ENCODE assay signal across 31 cellular contexts in genomic region chr20:21357851-21358250, GRCh38. TPM values are rescaled to one million over a fixed set of nuclear protein-coding genes. Genes with fewer than 3 reads are reported as not detected.
DNase-seq lines count a peak whose midpoint lies in the region; ATAC-seq, FAIRE-seq and TF ChIP-seq lines count a peak whose summit lies in the region.
"Had no signal": no experiment of that assay in that cellular context is flagged by ENCODE, and none has a peak within 500 bp of the region (broad histone marks: within the 10 kb centered on the region; RNA-seq: fewer than 3 reads in every experiment).

No MANE protein-coding gene starts in this region.

- CTCF ChIA-PET in A549 (lab: Yijun Ruan, JAX) (interaction anchor here (1.3 kb wide), 1 partner anchor 122 kb away, joined by 5 read pairs; no protein-coding TSS in a partner anchor), WTC11 (lab: Charles Lee) (no interaction called here)

- no peaks in the 10 kb centered on the region for H3K9me3 Mint-ChIP-seq in WTC11
- H3K9me3 Mint-ChIP-seq: activated B cell treated with CpG ODN at 0.5 μM for 24 hours; activated naive CD8-positive, alpha-beta T cell treated with anti-CD3 and anti-CD28 coated beads, Interleukin-2, amount 50 U/mL, for 24 hours; brain; naive B cell; T-helper 2 cell treated with Interferon-gamma antibody and Interleukin-4, amounts not matched to agents 5 μg/mL and 100 μg/mL, for 36 hours had no signal

- FAIRE-seq in A549 (lab: Jason Lieb, UNC), result peak; percentile 54
- FAIRE-seq: colon, H1 had no signal

- no peaks in the 10 kb centered on the region for H3K27me3 Mint-ChIP-seq in WTC11 (ENCODE audit: low read depth)
- H3K27me3 Mint-ChIP-seq: activated B cell treated with CpG ODN at 0.5 μM for 24 hours; activated naive CD8-positive, alpha-beta T cell treated with anti-CD3 and anti-CD28 coated beads, Interleukin-2, amount 50 U/mL, for 24 hours; brain; naive B cell had no signal

- no peaks in the 10 kb centered on the region for H3K9me3 ChIP-seq in A549
- no peaks in the 10 kb centered on the region for H3K9me3 ChIP-seq in ascending aorta
- H3K9me3 ChIP-seq: BLaER1, Caco-2, right atrium auricular region, stomach, transverse colon had no signal

- no peaks in the 10 kb centered on the region for H3K27me3 ChIP-seq in ascending aorta
- H3K27me3 ChIP-seq: BLaER1, right atrium auricular region, stomach, transverse colon had no signal

- TF ChIP-seq POLR2A in A549 (IDR thresholded peaks at IDR 0.05; ENCODE audit: low read length), result no peak

- no peak for TF ChIP-seq CTCF in A549 (IDR thresholded peaks at IDR 0.05)
- TF ChIP-seq CTCF in WTC11 (IDR thresholded peaks at IDR 0.05), result no peak
- TF ChIP-seq CTCF in ascending aorta (IDR thresholded peaks at IDR 0.05), result no peak

- H3K27ac ChIP-seq in A549, result no peak overlapping the region
- no peak overlapping the region for H3K27ac ChIP-seq in ascending aorta
- H3K27ac ChIP-seq: BLaER1, right atrium auricular region, stomach, transverse colon had no signal

- H3K4me3 ChIP-seq in A549 (no peak overlapping the region), ascending aorta (no peak overlapping the region)
- H3K4me3 ChIP-seq: BLaER1, right atrium auricular region, stomach, transverse colon had no signal

- H3K36me3 ChIP-seq in ascending aorta, result peaks cover 33 to 67% of the 10 kb centered on the region in 2 donors

- H3K4me1 ChIP-seq in A549, result peaks cover 10% of the 10 kb centered on the region; the same call in 2 of the 3 replicates
- H3K4me1 ChIP-seq in ascending aorta, result no peaks in the 10 kb centered on the region
- H3K4me1 ChIP-seq: BLaER1, right atrium auricular region had no signal

- H3K4me3 Mint-ChIP-seq in WTC11, result no peak overlapping the region
- H3K4me3 Mint-ChIP-seq: activated B cell treated with CpG ODN at 0.5 μM for 24 hours; activated naive CD8-positive, alpha-beta T cell treated with anti-CD3 and anti-CD28 coated beads, Interleukin-2, amount 50 U/mL, for 24 hours; naive B cell; T-helper 2 cell treated with Interferon-gamma antibody and Interleukin-4, amounts not matched to agents 5 μg/mL and 100 μg/mL, for 36 hours had no signal

- POLR2A ChIA-PET in A549 (lab: Yijun Ruan, JAX) (interaction anchor here (1.0 kb wide), 1 partner anchor 55 kb away, joined by 3 read pairs; the partner anchor contains the start of gene XRN2), WTC11 (lab: Charles Lee) (no interaction called here)

- H3K4me2 ChIP-seq in A549, result no peak overlapping the region
- H3K4me2 ChIP-seq: BLaER1 had no signal

- no peaks in the 10 kb centered on the region for H3K4me1 Mint-ChIP-seq in WTC11
- H3K4me1 Mint-ChIP-seq: activated B cell treated with CpG ODN at 0.5 μM for 24 hours had no signal

- peaks cover 60% of the 10 kb centered on the region for H3K36me3 Mint-ChIP-seq in WTC11

- no peak for TF ChIP-seq EP300 in A549 (IDR thresholded peaks at IDR 0.05)

- TF ChIP-seq RAD21 in A549 (conservative IDR thresholded peaks at IDR 0.05 in 1 of 2, IDR thresholded peaks at IDR 0.05 in 1 of 2), result no peak

- intact Hi-C loops in ascending aorta (cut with DNase I), result no loop called here

- peak in 1 of 2 experiments; percentile 54; a peak in 2 of 6 replicates for ATAC-seq in A549
- ATAC-seq in WTC11, result no peak
- ATAC-seq in GM21390 (IDR thresholded peaks at IDR 0.05; ENCODE audit: unreplicated experiment), result no peak
- ATAC-seq: activated naive CD8-positive, alpha-beta T cell treated with anti-CD3 and anti-CD28 coated beads, Interleukin-2, amount 50 U/mL, for 24 hours; SK-N-SH treated with all-trans-retinoic acid at 6 μM for 48 hours had no signal

- WGBS in A549 (ENCODE audit: missing lambda C conversion rate), result 91% methylated on average over 1 of the region's 1 CpG

- DNase-seq in A549 (ENCODE audit: low read depth in 1 of 2, low spot score in 1 of 2), result peak in 1 of 2 experiments; percentile 14
- peak; percentile 21 for DNase-seq in HuH-7.5 (ENCODE audit: low spot score)
- DNase-seq in WTC11 (ENCODE audit: low spot score), result no peak
- peak; percentile 41 for DNase-seq in left kidney (ENCODE audit: low read depth, low spot score)
- DNase-seq in ascending aorta (ENCODE audit: low spot score in 2 of 2), result no peak
- no peak for DNase-seq in activated CD8-positive, alpha-beta memory T cell treated with anti-CD3 and anti-CD28 coated beads for 24 hours
- DNase-seq in NCI-H187 treated with DMSO at 0.1 percent for 48 hours (lab: John Stamatoyannopoulos, UW), result no peak
- DNase-seq: activated B cell treated with CpG ODN at 0.5 μM for 24 hours; activated CD4-positive, alpha-beta T cell treated with anti-CD3 and anti-CD28 coated beads, Interleukin-2, amount 50 U/mL, for 4 hours; activated CD8-positive, alpha-beta memory T cell treated with anti-CD3 and anti-CD28 coated beads, Interleukin-2, amount 50 U/mL, for 48 hours; activated effector memory CD4-positive, alpha-beta T cell treated with anti-CD3 and anti-CD28 coated beads, Interleukin-2, amount 50 U/mL, for 16 hours; activated naive CD8-positive, alpha-beta T cell treated with anti-CD3 and anti-CD28 coated beads, Interleukin-2, amount 50 U/mL, for 24 hours; Kasumi-1; mesenchymal stem cell; naive B cell; NCI-H1105; NCI-H2107; NCI-H510A treated with DMSO at 0.1 percent for 48 hours; stimulated activated CD4-positive, alpha-beta T cell treated with anti-CD3 and anti-CD28 coated beads, Interleukin-4, amount 100 ng/mL, for 24 hours; stomach; transverse colon had no signal

- H3K27ac Mint-ChIP-seq in WTC11, result no peak overlapping the region
- H3K27ac Mint-ChIP-seq: activated B cell treated with CpG ODN at 0.5 μM for 24 hours; activated naive CD8-positive, alpha-beta T cell treated with anti-CD3 and anti-CD28 coated beads, Interleukin-2, amount 50 U/mL, for 24 hours; T-helper 2 cell treated with Interferon-gamma antibody and Interleukin-4, amounts not matched to agents 5 μg/mL and 100 μg/mL, for 36 hours had no signal

TF ChIP-seq in A549, 52 proteins besides CTCF, POLR2A, EP300 and RAD21 (continues in another document):
- TF ChIP-seq ZSCAN20 (CRISPR knock-in tag; IDR thresholded peaks at IDR 0.05), result no peak
- TF ChIP-seq ZC3H11A (IDR thresholded peaks at IDR 0.05), result no peak
- TF ChIP-seq RCOR1 (IDR thresholded peaks at IDR 0.05; ENCODE audit: low read depth, low read length), result no peak
- no peak for TF ChIP-seq FOSL2 (IDR thresholded peaks at IDR 0.05)
- no peak for TF ChIP-seq FOSL2 (CRISPR knock-in tag; IDR thresholded peaks at IDR 0.05)
- TF ChIP-seq JUN (IDR thresholded peaks at IDR 0.05), result no peak
- TF ChIP-seq HOXB13 (CRISPR knock-in tag; IDR thresholded peaks at IDR 0.05; ENCODE audit: low read depth), result no peak

TF ChIP-seq in WTC11, 78 proteins besides CTCF, POLR2A, EP300 and RAD21:
- TF ChIP-seq GABPB1 (CRISPR knock-in tag; IDR thresholded peaks at IDR 0.05) (peak; percentile 22; the same call in 1 of the 2 replicates), MAX (CRISPR knock-in tag; IDR thresholded peaks at IDR 0.05) (no peak)

RNA-seq across cellular contexts. Expression of gene NKX2-4, which starts 39.5 kb away (rescaled TPM):
- not detected in 2 replicates for polyA plus RNA-seq in A549 (2011; rRNA removed)
- polyA plus RNA-seq in A549 (2012; cell fraction: cytosol; rRNA removed), result 0.01 and 0.03 TPM in 2 replicates
- polyA plus RNA-seq in A549 (2012; cell fraction: nucleus; rRNA removed), result not detected in 2 replicates
- not detected in 3 replicates for polyA plus RNA-seq in A549 (2017; fragmentation: RNase III; extraction: RNeasy Plus Mini Kit Qiagen cat#74134 plus additional on column Dnase treatment)
- polyA minus RNA-seq in A549 (2011; rRNA and poly(A)+ RNA removed), result not detected in 2 replicates
- total RNA-seq in WTC11 (2021), result 0.07 to 0.11 TPM in 2 of 3 replicates, not detected in the other
- not detected for total RNA-seq in ascending aorta
- total RNA-seq: activated B cell treated with CpG ODN at 0.5 μM for 24 hours, Caco-2, osteoblast, right atrium auricular region, stomach, transverse colon had no signal
- polyA plus RNA-seq: stomach had no signal

RNA-seq across cellular contexts. Expression of gene XRN2, which starts 54.7 kb away (rescaled TPM):
- polyA plus RNA-seq in A549 (2011; rRNA removed) (151 and 192 TPM in 2 replicates), A549 (2017; fragmentation: RNase III; extraction: RNeasy Plus Mini Kit Qiagen cat#74134 plus additional on column Dnase treatment) (123 to 125 TPM (median 125 TPM) in 3 replicates)
- 52.7 and 53.2 TPM in 2 replicates for polyA plus RNA-seq in A549 (2012; cell fraction: cytosol; rRNA removed)
- 43.1 and 56.8 TPM in 2 replicates for polyA plus RNA-seq in A549 (2012; cell fraction: nucleus; rRNA removed)
- 60.3 and 64.8 TPM in 2 replicates for polyA minus RNA-seq in A549 (2011; rRNA and poly(A)+ RNA removed)
- total RNA-seq in WTC11 (2021) (100 to 118 TPM (median 101 TPM) in 3 replicates), ascending aorta (19.5 TPM)

Comparison
In these comparisons a context has a peak if more than half of its experiments do, and no peak if none do; other contexts are left out.
1. DNase-seq: peak in HuH-7.5 (single experiment) and left kidney (single experiment); none in WTC11 (single experiment), ascending aorta (0 of 2), activated CD8-positive, alpha-beta memory T cell treated with anti-CD3 and anti-CD28 coated beads for 24 hours (single experiment) and NCI-H187 treated with DMSO at 0.1 percent for 48 hours (single experiment).